2 cellular contexts compared by ENCODE assay signal in genomic region chr5:181221105-181221791, GRCh38.
TF ChIP-seq lines count a peak whose summit lies in the region.

No MANE protein-coding gene starts in this region.

TF ChIP-seq in SK-N-SH, 30 proteins besides CTCF, POLR2A, EP300 and RAD21 (continued from another document):
- TF ChIP-seq ZBTB33 (IDR thresholded peaks at IDR 0.05; ENCODE audit: borderline replicate concordance, low read depth) (no peak), IRF3 (IDR thresholded peaks at IDR 0.05; ENCODE audit: low read depth, low read length) (no peak), ELF1 (IDR thresholded peaks at IDR 0.05) (no peak), NRF1 (IDR thresholded peaks at IDR 0.05; ENCODE audit: low read depth, low read length) (no peak), TEAD4 (IDR thresholded peaks at IDR 0.05; ENCODE audit: borderline replicate concordance, insufficient read depth) (no peak), MAX (IDR thresholded peaks at IDR 0.05; ENCODE audit: low read depth) (no peak), FOSL2 (IDR thresholded peaks at IDR 0.05; ENCODE audit: borderline replicate concordance, low read depth) (no peak), MEF2A (IDR thresholded peaks at IDR 0.05; ENCODE audit: borderline replicate concordance, low read depth) (no peak), USF2 (IDR thresholded peaks at IDR 0.05; ENCODE audit: borderline replicate concordance, low read depth, low read length) (no peak), GATA2 (CRISPR knock-in tag; IDR thresholded peaks at IDR 0.05) (no peak), EZH2phosphoT487 (IDR thresholded peaks at IDR 0.05; ENCODE audit: borderline replicate concordance, low read depth) (no peak), RXRA (IDR thresholded peaks at IDR 0.05; ENCODE audit: borderline replicate concordance, low read depth) (no peak), SMC3 (IDR thresholded peaks at IDR 0.05; ENCODE audit: low read depth, low read length) (no peak), RCOR1 (IDR thresholded peaks at IDR 0.05; ENCODE audit: low read length) (no peak), FOXM1 (IDR thresholded peaks at IDR 0.05; ENCODE audit: low read depth) (no peak), MXI1 (IDR thresholded peaks at IDR 0.05; ENCODE audit: low read depth, low read length) (no peak), YY1 (IDR thresholded peaks at IDR 0.05; ENCODE audit: low read depth) (no peak), POLR2AphosphoS5 (IDR thresholded peaks at IDR 0.05; ENCODE audit: low read depth, low read length) (no peak)

TF ChIP-seq in SK-N-SH treated with all-trans-retinoic acid at 6 μM for 48 hours, 23 proteins besides CTCF, POLR2A, EP300 and RAD21 (continued from another document):
- TF ChIP-seq POU6F1 (CRISPR knock-in tag; IDR thresholded peaks at IDR 0.05; ENCODE audit: borderline replicate concordance, low read depth): no peak
- TF ChIP-seq ZNF70 (CRISPR knock-in tag; IDR thresholded peaks at IDR 0.05): no peak
